ENCODE assay signal across 28 cellular contexts in genomic region chr10:92814790-92815189, GRCh38.
"Had no signal": no experiment of that assay in that cellular context is flagged by ENCODE, and none has a peak within 500 bp of the region (broad histone marks: within the 10 kb centered on the region; RNA-seq: fewer than 3 reads in every experiment).

No MANE protein-coding gene starts in this region.

- ATAC-seq: mucosa of descending colon; naive thymus-derived CD4-positive, alpha-beta T cell; natural killer cell treated with Interleukin-12 subunit alpha and Interleukin-12 subunit beta and Interleukin-15 and Interleukin-18, amount 100 ng/mL, for 72 hours; pancreas; right cardiac atrium; sciatic nerve; stimulated activated naive B cell treated with anti-CD40 and anti-IgM and Interleukin-4, amounts not matched to agents 10 μg/mL and 1 μg/mL and 100 μg/mL, for 72 hours; stimulated activated naive CD8-positive, alpha-beta T cell treated with anti-CD3 and anti-CD28 coated beads, Interleukin-15, Interleukin-2, amounts not matched to agents 100 U/mL and 50 U/mL, for 24 hours; upper lobe of right lung had no signal

- H3K4me1 ChIP-seq: pancreas, prostate gland, suprapubic skin, tibial artery, upper lobe of right lung had no signal

- H3K27ac ChIP-seq: left ventricle myocardium inferior, prostate gland, skin epidermis, stomach, suprapubic skin, thoracic aorta, tibial artery, upper lobe of right lung had no signal

- H3K36me3 ChIP-seq: left ventricle myocardium inferior, pancreas, prostate gland, stomach, suprapubic skin, thoracic aorta, tibial artery, upper lobe of right lung had no signal

- FAIRE-seq: pancreas, urothelium cell line had no signal

- H3K27me3 ChIP-seq: pancreas, upper lobe of right lung had no signal

- DNase-seq: islet precursor cell; left ventricle myocardium inferior; midbrain; mucosa of descending colon; naive thymus-derived CD4-positive, alpha-beta T cell; nucleus accumbens; pancreas; posterior cingulate gyrus; retina; right cardiac atrium; stimulated activated CD4-positive, alpha-beta T cell treated with anti-CD3 and anti-CD28 coated beads, Interleukin-12 subunit alpha, Interleukin-12 subunit beta, amount 100 ng/mL, for 4 hours; stimulated activated CD4-positive, alpha-beta T cell treated with anti-CD3 and anti-CD28 coated beads, Interleukin-15, amount 100 ng/mL, for 24 hours; stimulated activated CD4-positive, alpha-beta T cell treated with anti-CD3 and anti-CD28 coated beads, Interleukin-2, amount 100 ng/mL, for 24 hours; stimulated activated CD4-positive, alpha-beta T cell treated with anti-CD3 and anti-CD28 coated beads, Interleukin-4, amount 100 ng/mL, for 1 hour; stimulated activated naive B cell treated with anti-CD40 and anti-IgM and Interleukin-4, amounts not matched to agents 10 μg/mL and 1 μg/mL and 100 μg/mL, for 72 hours; stimulated activated naive CD8-positive, alpha-beta T cell treated with anti-CD3 and anti-CD28 coated beads, Interleukin-15, Interleukin-2, amounts not matched to agents 100 U/mL and 50 U/mL, for 24 hours; stomach; tibial artery; trophoblast cell; upper lobe of right lung had no signal

- H3K9me3 ChIP-seq: left ventricle myocardium inferior, mucosa of descending colon, pancreas, prostate gland, stomach, suprapubic skin, thoracic aorta, tibial artery, upper lobe of right lung had no signal

- H3K4me3 ChIP-seq: left ventricle myocardium inferior, lung, mucosa of descending colon, pancreas, prostate gland, skin epidermis, stomach, suprapubic skin, thoracic aorta, tibial artery, upper lobe of right lung had no signal
